ENCODE assay signal across 1 cellular context in the genomic region with DNA sequence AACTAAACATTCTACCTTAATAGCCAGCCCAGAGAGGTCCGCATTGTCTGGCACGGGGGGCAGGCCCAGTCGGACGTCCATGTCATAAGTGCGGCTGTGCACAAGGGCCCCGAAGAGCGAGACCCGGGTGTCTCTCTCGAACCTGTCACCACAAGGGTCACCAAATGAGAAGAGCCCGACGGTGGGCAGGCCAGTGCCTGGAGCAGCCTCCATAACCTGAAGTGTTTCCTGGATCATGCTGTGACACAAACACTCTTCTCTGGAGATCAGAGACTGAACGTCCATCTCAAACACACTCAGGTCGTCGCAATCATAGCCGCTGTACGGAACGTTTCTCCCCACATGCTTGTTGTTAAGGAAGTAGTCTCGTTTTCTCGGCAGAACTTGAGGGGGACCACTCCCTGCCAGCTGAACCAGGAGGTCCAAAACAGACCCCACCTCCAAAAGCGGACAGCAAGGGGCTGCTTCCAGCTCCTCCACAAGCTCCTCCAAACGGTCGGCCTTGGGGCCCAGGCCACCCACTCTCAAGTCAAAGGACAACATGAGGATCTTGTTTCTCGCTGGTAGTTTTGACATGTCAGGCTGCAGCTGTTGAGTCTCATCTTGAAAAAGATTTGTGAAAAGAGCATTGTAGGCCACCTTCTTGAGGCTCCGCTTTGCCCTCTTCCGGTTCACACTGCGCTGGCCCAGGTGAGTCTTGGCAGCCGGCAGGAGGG.
TF ChIP-seq lines count a peak whose summit lies in the region.

No MANE protein-coding gene starts in this region.

TF ChIP-seq in K562, 482 proteins besides CTCF, POLR2A, EP300 and RAD21:
- TF ChIP-seq TFAP4 (CRISPR knock-in tag; IDR thresholded peaks at IDR 0.05; ENCODE audit: borderline replicate concordance) (0 out of 2 replicates have a peak, but pooled peaks have one; percentile 15), ZNF134 (CRISPR knock-in tag; conservative IDR thresholded peaks at IDR 0.05) (no peak)
- TF ChIP-seq, protein P1, sequence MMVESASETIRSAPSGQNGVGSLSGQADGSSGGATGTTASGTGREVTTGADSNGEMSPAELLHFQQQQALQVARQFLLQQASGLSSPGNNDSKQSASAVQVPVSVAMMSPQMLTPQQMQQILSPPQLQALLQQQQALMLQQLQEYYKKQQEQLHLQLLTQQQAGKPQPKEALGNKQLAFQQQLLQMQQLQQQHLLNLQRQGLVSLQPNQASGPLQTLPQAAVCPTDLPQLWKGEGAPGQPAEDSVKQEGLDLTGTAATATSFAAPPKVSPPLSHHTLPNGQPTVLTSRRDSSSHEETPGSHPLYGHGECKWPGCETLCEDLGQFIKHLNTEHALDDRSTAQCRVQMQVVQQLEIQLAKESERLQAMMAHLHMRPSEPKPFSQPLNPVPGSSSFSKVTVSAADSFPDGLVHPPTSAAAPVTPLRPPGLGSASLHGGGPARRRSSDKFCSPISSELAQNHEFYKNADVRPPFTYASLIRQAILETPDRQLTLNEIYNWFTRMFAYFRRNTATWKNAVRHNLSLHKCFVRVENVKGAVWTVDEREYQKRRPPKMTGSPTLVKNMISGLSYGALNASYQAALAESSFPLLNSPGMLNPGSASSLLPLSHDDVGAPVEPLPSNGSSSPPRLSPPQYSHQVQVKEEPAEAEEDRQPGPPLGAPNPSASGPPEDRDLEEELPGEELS (CRISPR knock-in tag; IDR thresholded peaks at IDR 0.05; ENCODE audit: borderline replicate concordance): no peak; the same call in 1 of the 2 replicates
TF ChIP-seq in K562: peak in this region for 1.
